In genomic region chr10:77770081-77770867, GRCh38 we compare ENCODE assay signal across 19 cellular contexts.
DNase-seq lines count a peak whose midpoint lies in the region; FAIRE-seq and TF ChIP-seq lines count a peak whose summit lies in the region.
"Had no signal": no experiment of that assay in that cellular context is flagged by ENCODE, and none has a peak within 500 bp of the region (broad histone marks: within the 10 kb centered on the region; RNA-seq: fewer than 3 reads in every experiment).

No MANE protein-coding gene starts in this region.

- no peak overlapping the region for H3K9ac ChIP-seq in SK-N-SH
- H3K9ac ChIP-seq: BLaER1 had no signal

- H3K36me3 ChIP-seq in H7 (replicated peaks; ENCODE audit: control insufficient read depth, insufficient read depth, low read length) (no peaks in the 10 kb centered on the region), WERI-Rb-1 (no peaks in the 10 kb centered on the region), SK-N-SH (replicated peaks in 1 of 2; ENCODE audit: control insufficient read depth in 1 of 2, insufficient read depth in 2 of 2, low read length in 1 of 2) (no peaks in the 10 kb centered on the region), small intestine (ENCODE audit: control insufficient read depth in 2 of 2, insufficient read depth in 2 of 2, low read length in 2 of 2) (no peaks in the 10 kb centered on the region)
- H3K36me3 ChIP-seq: BLaER1, SJCRH30 had no signal

- H3K27me3 ChIP-seq in H7 (ENCODE audit: control insufficient read depth, insufficient read depth, low read length), result no peaks in the 10 kb centered on the region
- H3K27me3 ChIP-seq in WERI-Rb-1 (ENCODE audit: insufficient read depth, low read depth, severe bottlenecking), result no peaks in the 10 kb centered on the region
- H3K27me3 ChIP-seq in SK-N-SH (ENCODE audit: insufficient read depth), result no peaks in the 10 kb centered on the region
- H3K27me3 ChIP-seq in small intestine (ENCODE audit: control insufficient read depth in 2 of 2, insufficient read depth in 2 of 2, low read length in 2 of 2), result no peaks in the 10 kb centered on the region
- H3K27me3 ChIP-seq: BLaER1, SJCRH30 had no signal

- H2AFZ ChIP-seq in SK-N-SH (ENCODE audit: low read depth), result no peak overlapping the region
- H2AFZ ChIP-seq: GM23338 had no signal

- TF ChIP-seq CTCF in WERI-Rb-1 (IDR thresholded peaks at IDR 0.05; ENCODE audit: low read depth, low read length), result no peak
- TF ChIP-seq CTCF in SK-N-SH (IDR thresholded peaks at IDR 0.05), result no peak

- peak overlapping the region; percentile 57 for H3K27ac ChIP-seq in WERI-Rb-1
- H3K27ac ChIP-seq in SK-N-SH (ENCODE audit: low read depth in 2 of 2, low read length in 1 of 2), result no peak overlapping the region
- H3K27ac ChIP-seq in small intestine (ENCODE audit: low read depth in 1 of 2, low read length in 1 of 2), result no peak overlapping the region
- H3K27ac ChIP-seq: BLaER1, SJCRH30 had no signal

- peak; percentile 40 to 66 for DNase-seq in NCI-H524 (lab: John Stamatoyannopoulos, UW)
- DNase-seq in NCI-H524 treated with DMSO at 0.1 percent for 48 hours (lab: John Stamatoyannopoulos, UW), result no peak
- peak; percentile 18 for DNase-seq in H7
- DNase-seq in WERI-Rb-1, result no peak
- peak; percentile 49 for DNase-seq in mesenteric fat pad (ENCODE audit: low spot score)
- no peak for DNase-seq in DMS53 treated with DMSO at 0.1 percent for 48 hours (lab: John Stamatoyannopoulos, UW; ENCODE audit: unreplicated experiment)
- DNase-seq in SK-N-SH, result no peak
- DNase-seq in small intestine, result no peak
- DNase-seq: CD8-positive, alpha-beta memory T cell; DMS53; NCI-H1092 treated with DMSO at 0.1 percent for 48 hours; NCI-H1694 treated with DMSO at 0.1 percent for 48 hours; NCI-H446; SJCRH30 had no signal

- no peak for FAIRE-seq in small intestine (lab: Jason Lieb, UNC)
- FAIRE-seq: A204.1, GM12891, GM19239 had no signal

- no peaks in the 10 kb centered on the region for H3K9me3 ChIP-seq in WERI-Rb-1 (ENCODE audit: severe bottlenecking)
- H3K9me3 ChIP-seq in SK-N-SH, result no peaks in the 10 kb centered on the region
- H3K9me3 ChIP-seq in small intestine (ENCODE audit: control insufficient read depth, low read depth), result no peaks in the 10 kb centered on the region
- H3K9me3 ChIP-seq: BLaER1, SJCRH30 had no signal

- no peaks in the 10 kb centered on the region for H4K20me1 ChIP-seq in SK-N-SH (ENCODE audit: insufficient read depth)
- H4K20me1 ChIP-seq: BLaER1 had no signal

- TF ChIP-seq EP300 in SK-N-SH (IDR thresholded peaks at IDR 0.05; ENCODE audit: borderline replicate concordance in 1 of 2, low read depth in 1 of 2, low read length in 1 of 2), result no peak

- TF ChIP-seq RAD21 in SK-N-SH (IDR thresholded peaks at IDR 0.05; ENCODE audit: low read length), result no peak

- CTCF ChIA-PET in SK-N-SH (lab: Yijun Ruan, JAX), result interaction anchor here (0.6 to 3.6 kb wide), 5 partner anchors 13 to 920 kb away, joined by 3 to 18 read pairs (median 3); no protein-coding TSS in a partner anchor

- H3K4me3 ChIP-seq in H7 (ENCODE audit: insufficient read depth, low read depth, low read length) (no peak overlapping the region), WERI-Rb-1 (ENCODE audit: low read depth, low read length) (no peak overlapping the region), SK-N-SH (ENCODE audit: low read depth in 2 of 2, low read length in 1 of 2) (no peak overlapping the region), small intestine (ENCODE audit: low read depth in 1 of 2, low read length in 2 of 2) (no peak overlapping the region)
- H3K4me3 ChIP-seq: BLaER1, GM23338, SJCRH30 had no signal

- 86% methylated on average over 14 of the region's 18 CpGs for WGBS in SK-N-SH (ENCODE audit: low lambda C conversion rate)
- 82 to 91% (median 85%) methylated on average over 15 to 18 of the region's 18 CpGs for WGBS in small intestine, 3 donors

- H3F3A ChIP-seq in SK-N-SH (replicated peaks; ENCODE audit: insufficient read depth), result no peaks in the 10 kb centered on the region

- H3K4me2 ChIP-seq in SK-N-SH, result no peak overlapping the region
- H3K4me2 ChIP-seq: BLaER1, GM23338 had no signal

- H3K9me2 ChIP-seq in SK-N-SH, result no peaks in the 10 kb centered on the region

- POLR2A ChIA-PET in SK-N-SH (lab: Yijun Ruan, JAX), result no interaction called here

- no peaks in the 10 kb centered on the region for H3K79me2 ChIP-seq in SK-N-SH (ENCODE audit: insufficient read depth)

- H3K4me1 ChIP-seq in SK-N-SH (ENCODE audit: control insufficient read depth in 1 of 2, insufficient read depth in 2 of 2, low read depth in 1 of 2, low read length in 1 of 2) (peaks cover 0 to 3% of the 10 kb centered on the region in 2 experiments; a peak in 1 of 4 replicates), small intestine (ENCODE audit: control insufficient read depth in 2 of 2, insufficient read depth in 1 of 2, low read depth in 1 of 2, low read length in 1 of 2) (no peaks in the 10 kb centered on the region)
- H3K4me1 ChIP-seq: SJCRH30 had no signal

TF ChIP-seq in SK-N-SH, 30 proteins besides CTCF, POLR2A, EP300 and RAD21:
- no peak for TF ChIP-seq IRF3 (IDR thresholded peaks at IDR 0.05; ENCODE audit: low read depth, low read length)
- TF ChIP-seq GATA2 (CRISPR knock-in tag; IDR thresholded peaks at IDR 0.05), result no peak
- no peak for TF ChIP-seq TEAD4 (IDR thresholded peaks at IDR 0.05; ENCODE audit: borderline replicate concordance, insufficient read depth)
- no peak for TF ChIP-seq TAF1 (IDR thresholded peaks at IDR 0.05; ENCODE audit: borderline replicate concordance, low read depth, low read length)
- no peak for TF ChIP-seq ELF1 (IDR thresholded peaks at IDR 0.05)
- no peak for TF ChIP-seq NFIC (IDR thresholded peaks at IDR 0.05; ENCODE audit: borderline replicate concordance)

Comparison
In these comparisons a context has a peak if more than half of its experiments do, and no peak if none do; other contexts are left out.
1. DNase-seq: peak in NCI-H524 (2 of 2), H7 (single experiment) and mesenteric fat pad (single experiment); none in NCI-H524 treated with DMSO at 0.1 percent for 48 hours (single experiment), WERI-Rb-1 (single experiment), DMS53 treated with DMSO at 0.1 percent for 48 hours (single experiment), SK-N-SH (single experiment) and small intestine (single experiment).